In genomic region chr17:35095741-35096140, GRCh38 we compare ENCODE assay signal across 34 cellular contexts. TPM values are rescaled to one million over a fixed set of nuclear protein-coding genes. Genes with fewer than 3 reads are reported as not detected.
"Had no signal": no experiment of that assay in that cellular context is flagged by ENCODE, and none has a peak within 500 bp of the region (broad histone marks: within the 10 kb centered on the region; RNA-seq: fewer than 3 reads in every experiment).

No MANE protein-coding gene starts in this region.

- H3K27me3 Mint-ChIP-seq: activated CD4-positive, alpha-beta memory T cell treated with anti-CD3 and anti-CD28 coated beads, Interleukin-2, amount 10 ng/mL, durations not matched to agents 7 days and 5 days; activated CD4-positive, alpha-beta T cell treated with anti-CD3 and anti-CD28 coated beads, Interleukin-2, amount 10 ng/mL, durations not matched to agents 7 days and 5 days; activated naive CD4-positive, alpha-beta T cell treated with anti-CD3 and anti-CD28 coated beads, Interleukin-2, amount 10 ng/mL, durations not matched to agents 7 days and 5 days; activated naive CD8-positive, alpha-beta T cell; activated T-cell treated with anti-CD3 and anti-CD28 coated beads, Interleukin-2, amount 50 U/mL, for 24 hours; brain; T-cell had no signal

- H3K36me3 Mint-ChIP-seq: WTC11 had no signal

- H3K27ac Mint-ChIP-seq: activated CD4-positive, alpha-beta memory T cell treated with anti-CD3 and anti-CD28 coated beads, Interleukin-2, amount 10 ng/mL, durations not matched to agents 7 days and 5 days; activated CD4-positive, alpha-beta T cell treated with anti-CD3 and anti-CD28 coated beads, Interleukin-2, amount 10 ng/mL, durations not matched to agents 7 days and 5 days; activated naive CD4-positive, alpha-beta T cell treated with anti-CD3 and anti-CD28 coated beads, Interleukin-2, amount 10 ng/mL, durations not matched to agents 7 days and 5 days; activated T-cell treated with anti-CD3 and anti-CD28 coated beads, Interleukin-2, amount 50 U/mL, for 24 hours; activated T-cell treated with anti-CD3 and anti-CD28 coated beads, Interleukin-2, amount 50 U/mL, for 72 hours; T-helper 1 cell treated with Interleukin-12 subunit alpha and Interleukin-12 subunit beta and Interleukin-4 antibody, amounts not matched to agents 30 μg/mL and 1 μg/mL, for 36 hours; WTC11 had no signal

- ATAC-seq: T-cell, WTC11 had no signal

- H3K9me3 Mint-ChIP-seq: activated CD4-positive, alpha-beta memory T cell treated with anti-CD3 and anti-CD28 coated beads, Interleukin-2, amount 10 ng/mL, durations not matched to agents 7 days and 5 days; activated CD4-positive, alpha-beta T cell treated with anti-CD3 and anti-CD28 coated beads, Interleukin-2, amount 10 ng/mL, durations not matched to agents 7 days and 5 days; activated naive CD4-positive, alpha-beta T cell treated with anti-CD3 and anti-CD28 coated beads, Interleukin-2, amount 10 ng/mL, durations not matched to agents 7 days and 5 days; activated T-cell treated with anti-CD3 and anti-CD28 coated beads, Interleukin-2, amount 50 U/mL, for 24 hours; activated T-cell treated with anti-CD3 and anti-CD28 coated beads, Interleukin-2, amount 50 U/mL, for 72 hours; brain; T-cell; T-helper 1 cell treated with Interleukin-12 subunit alpha and Interleukin-12 subunit beta and Interleukin-4 antibody, amounts not matched to agents 30 μg/mL and 1 μg/mL, for 36 hours; WTC11 had no signal

- DNase-seq: activated CD4-positive, alpha-beta memory T cell treated with anti-CD3 and anti-CD28 coated beads, Interleukin-2, amount 10 ng/mL, durations not matched to agents 7 days and 5 days; activated CD4-positive, alpha-beta T cell treated with anti-CD3 and anti-CD28 coated beads for 1 hour; activated CD4-positive, alpha-beta T cell treated with anti-CD3 and anti-CD28 coated beads for 4 hours; activated CD4-positive, alpha-beta T cell treated with anti-CD3 and anti-CD28 coated beads, Interleukin-2, amount 10 ng/mL, durations not matched to agents 7 days and 5 days; activated CD4-positive, alpha-beta T cell treated with anti-CD3 and anti-CD28 coated beads, Interleukin-2, amount 50 U/mL, for 4 hours; activated CD8-positive, alpha-beta memory T cell treated with anti-CD3 and anti-CD28 coated beads, Interleukin-2, amount 50 U/mL, for 48 hours; activated gamma-delta T cell; activated naive CD4-positive, alpha-beta T cell; activated naive CD4-positive, alpha-beta T cell treated with anti-CD3 and anti-CD28 coated beads, Interleukin-2, amount 10 ng/mL, durations not matched to agents 7 days and 5 days; activated T-cell treated with anti-CD3 and anti-CD28 coated beads for 4 hours; activated T-cell treated with anti-CD3 and anti-CD28 coated beads, Interleukin-2, amount 50 U/mL, for 24 hours; activated T-cell treated with anti-CD3 and anti-CD28 coated beads, Interleukin-2, amount 50 U/mL, for 72 hours; amygdala; aorta; central memory CD4-positive, alpha-beta T cell; cerebellar nuclear complex; colonic mucosa; effector CD8-positive, alpha-beta T cell; heart left ventricle; T-cell; T-helper 9 cell had no signal

- H3K36me3 ChIP-seq: breast epithelium, colonic mucosa had no signal

- H3K4me3 Mint-ChIP-seq: activated CD4-positive, alpha-beta memory T cell treated with anti-CD3 and anti-CD28 coated beads, Interleukin-2, amount 10 ng/mL, durations not matched to agents 7 days and 5 days; activated CD4-positive, alpha-beta T cell treated with anti-CD3 and anti-CD28 coated beads, Interleukin-2, amount 10 ng/mL, durations not matched to agents 7 days and 5 days; activated naive CD4-positive, alpha-beta T cell treated with anti-CD3 and anti-CD28 coated beads, Interleukin-2, amount 10 ng/mL, durations not matched to agents 7 days and 5 days; activated naive CD8-positive, alpha-beta T cell; activated T-cell treated with anti-CD3 and anti-CD28 coated beads, Interleukin-2, amount 50 U/mL, for 24 hours; activated T-cell treated with anti-CD3 and anti-CD28 coated beads, Interleukin-2, amount 50 U/mL, for 72 hours; brain; T-cell; T-helper 1 cell treated with Interleukin-12 subunit alpha and Interleukin-12 subunit beta and Interleukin-4 antibody, amounts not matched to agents 30 μg/mL and 1 μg/mL, for 36 hours; WTC11 had no signal

- H3K27me3 ChIP-seq: breast epithelium, cardiac muscle cell, colonic mucosa, heart left ventricle had no signal

- H3K9me3 ChIP-seq: breast epithelium, colonic mucosa, heart left ventricle had no signal

- H3K4me1 Mint-ChIP-seq: WTC11 had no signal

- H3K4me1 ChIP-seq: breast epithelium, colonic mucosa, heart left ventricle had no signal

- H3K27ac ChIP-seq: breast epithelium, cardiac muscle cell, colonic mucosa, heart left ventricle, VCaP had no signal

- H3K4me3 ChIP-seq: breast epithelium, cardiac muscle cell, colonic mucosa, heart left ventricle had no signal

RNA-seq across cellular contexts. Expression of gene FNDC8, which starts 25.7 kb away (rescaled TPM):
- total RNA-seq: activated CD4-positive, alpha-beta memory T cell treated with anti-CD3 and anti-CD28 coated beads, Interleukin-2, amount 10 ng/mL, durations not matched to agents 7 days and 5 days; activated CD4-positive, alpha-beta T cell treated with anti-CD3 and anti-CD28 coated beads, Interleukin-2, amount 10 ng/mL, durations not matched to agents 7 days and 5 days; activated T-cell treated with anti-CD3 and anti-CD28 coated beads, Interleukin-2, amount 50 U/mL, for 72 hours; aorta; breast epithelium; cardiac muscle cell; colonic mucosa; endothelial cell of umbilical vein; epithelial cell of proximal tubule; esophagus mucosa; fibroblast of lung; frontal cortex; heart left ventricle; T-cell; T-helper 2 cell treated with Interferon-gamma antibody and Interleukin-4, amounts not matched to agents 100 ng/mL and 5 ng/mL, for 36 hours; WTC11 had no signal
- polyA plus RNA-seq: aorta, cardiac muscle cell, endothelial cell of umbilical vein, fibroblast of lung, heart left ventricle had no signal

RNA-seq across cellular contexts. Expression of gene UNC45B, which starts 51.9 kb away (rescaled TPM):
- total RNA-seq: aorta, breast epithelium, colonic mucosa, endothelial cell of umbilical vein, epithelial cell of proximal tubule, esophagus mucosa, fibroblast of lung had no signal
- polyA plus RNA-seq: endothelial cell of umbilical vein, fibroblast of lung had no signal
